8 cellular contexts compared by ENCODE assay signal in the genomic region with DNA sequence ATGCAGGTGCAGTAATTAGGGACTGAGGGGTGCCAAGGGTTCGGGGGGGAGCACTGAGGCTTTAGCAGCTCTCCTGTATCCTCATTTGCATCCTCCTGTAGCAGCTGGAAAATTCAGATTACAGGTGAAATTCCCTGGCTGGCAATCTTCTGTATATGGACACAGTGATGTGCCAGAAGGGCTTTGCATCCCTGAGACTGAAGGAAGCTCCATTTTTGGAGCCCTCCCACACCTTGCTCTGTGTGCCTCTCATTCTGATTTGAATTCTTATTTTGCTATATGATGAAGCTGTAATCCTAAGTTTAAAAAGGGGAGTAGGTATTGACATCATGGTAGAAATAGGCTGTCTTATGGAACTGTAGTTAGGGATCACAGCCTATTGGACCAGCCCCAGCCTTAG.
"Had no signal": no experiment of that assay in that cellular context is flagged by ENCODE, and none has a peak within 500 bp of the region (broad histone marks: within the 10 kb centered on the region; RNA-seq: fewer than 3 reads in every experiment).

No MANE protein-coding gene starts in this region.

- H3K4me3 ChIP-seq: GM23248, GM23338, HAP-1 had no signal

- H3K9me3 ChIP-seq: HAP-1 had no signal

- H3K4me1 ChIP-seq: HAP-1 had no signal

- DNase-seq: GM23248, GOT3, H7, H9, HCEC 1CT, HFFc6 had no signal
